Comparison of ENCODE assay signal across 27 cellular contexts in the genomic region with DNA sequence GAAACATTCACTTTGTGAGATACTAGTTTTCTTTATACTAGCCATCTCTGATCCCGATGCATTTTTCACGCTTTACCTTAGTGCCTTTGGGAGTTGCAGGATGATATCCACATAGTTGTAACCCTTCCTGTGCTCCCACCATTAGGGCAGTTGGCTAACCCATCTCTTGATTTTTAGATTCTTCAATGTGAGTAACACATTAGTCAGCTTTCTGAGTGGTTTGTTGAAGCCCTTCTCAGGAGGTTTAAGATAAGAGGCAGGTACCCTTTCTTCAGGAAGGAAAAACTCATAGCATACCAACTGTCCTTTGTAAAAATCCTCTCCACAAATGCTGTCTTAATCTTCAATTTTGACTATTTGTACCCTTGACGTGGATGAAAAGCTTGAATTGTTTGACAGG.
"Had no signal": no experiment of that assay in that cellular context is flagged by ENCODE, and none has a peak within 500 bp of the region (broad histone marks: within the 10 kb centered on the region; RNA-seq: fewer than 3 reads in every experiment).

No MANE protein-coding gene starts in this region.

- H3K9me3 ChIP-seq: ascending aorta had no signal

- H3K4me3 ChIP-seq: ascending aorta, cardiac muscle cell had no signal

- H3K27ac ChIP-seq: ascending aorta, cardiac muscle cell, VCaP had no signal

- ATAC-seq: activated CD8-positive, alpha-beta memory T cell treated with anti-CD3 and anti-CD28 coated beads, Interleukin-2, amount 10 ng/mL, durations not matched to agents 7 days and 5 days; activated CD8-positive, alpha-beta T cell treated with anti-CD3 and anti-CD28 coated beads, Interleukin-2, amount 10 ng/mL, durations not matched to agents 7 days and 5 days had no signal

- H3K4me1 ChIP-seq: ascending aorta had no signal

- H3K27me3 ChIP-seq: ascending aorta, cardiac muscle cell had no signal

- DNase-seq: activated B cell treated with CpG ODN at 0.5 μM for 24 hours; activated CD4-positive, alpha-beta memory T cell treated with anti-CD3 and anti-CD28 coated beads, Interleukin-2, amount 10 ng/mL, durations not matched to agents 7 days and 5 days; activated CD4-positive, alpha-beta T cell treated with anti-CD3 and anti-CD28 coated beads for 48 hours; activated CD4-positive, alpha-beta T cell treated with anti-CD3 and anti-CD28 coated beads, Interleukin-2, amount 10 ng/mL, durations not matched to agents 7 days and 5 days; activated CD4-positive, alpha-beta T cell treated with anti-CD3 and anti-CD28 coated beads, Interleukin-2, amount 50 U/mL, for 48 hours; activated CD4-positive, CD25-positive, alpha-beta regulatory T cell treated with anti-CD3 and anti-CD28 coated beads, Interleukin-2, amount 50 U/mL, for 72 hours; activated CD8-positive, alpha-beta memory T cell treated with anti-CD3 and anti-CD28 coated beads for 24 hours; activated CD8-positive, alpha-beta memory T cell treated with anti-CD3 and anti-CD28 coated beads, Interleukin-2, amount 10 ng/mL, durations not matched to agents 7 days and 5 days; activated CD8-positive, alpha-beta memory T cell treated with anti-CD3 and anti-CD28 coated beads, Interleukin-2, amount 50 U/mL, for 48 hours; activated CD8-positive, alpha-beta T cell treated with anti-CD3 and anti-CD28 coated beads, Interleukin-2, amount 10 ng/mL, durations not matched to agents 7 days and 5 days; activated effector memory CD4-positive, alpha-beta T cell treated with Interleukin-2 at 50 U/mL for 16 hours; activated gamma-delta T cell; activated naive CD4-positive, alpha-beta T cell treated with anti-CD3 and anti-CD28 coated beads, Interleukin-2, amount 10 ng/mL, durations not matched to agents 7 days and 5 days; activated naive CD4-positive, alpha-beta T cell treated with Interleukin-2 at 50 U/mL for 16 hours; activated T-cell treated with anti-CD3 and anti-CD28 coated beads, Interleukin-2, amount 50 U/mL, for 24 hours; activated T-cell treated with anti-CD3 and anti-CD28 coated beads, Interleukin-2, amount 50 U/mL, for 48 hours; amygdala; anterior cingulate cortex; caudate nucleus; cerebellar nuclear complex; SW 1271; T-helper 1 cell; T-helper 2 cell; T-helper 9 cell had no signal

- H3K36me3 ChIP-seq: ascending aorta, cardiac muscle cell had no signal
